Comparison of ENCODE assay signal across 14 cellular contexts in the genomic region with DNA sequence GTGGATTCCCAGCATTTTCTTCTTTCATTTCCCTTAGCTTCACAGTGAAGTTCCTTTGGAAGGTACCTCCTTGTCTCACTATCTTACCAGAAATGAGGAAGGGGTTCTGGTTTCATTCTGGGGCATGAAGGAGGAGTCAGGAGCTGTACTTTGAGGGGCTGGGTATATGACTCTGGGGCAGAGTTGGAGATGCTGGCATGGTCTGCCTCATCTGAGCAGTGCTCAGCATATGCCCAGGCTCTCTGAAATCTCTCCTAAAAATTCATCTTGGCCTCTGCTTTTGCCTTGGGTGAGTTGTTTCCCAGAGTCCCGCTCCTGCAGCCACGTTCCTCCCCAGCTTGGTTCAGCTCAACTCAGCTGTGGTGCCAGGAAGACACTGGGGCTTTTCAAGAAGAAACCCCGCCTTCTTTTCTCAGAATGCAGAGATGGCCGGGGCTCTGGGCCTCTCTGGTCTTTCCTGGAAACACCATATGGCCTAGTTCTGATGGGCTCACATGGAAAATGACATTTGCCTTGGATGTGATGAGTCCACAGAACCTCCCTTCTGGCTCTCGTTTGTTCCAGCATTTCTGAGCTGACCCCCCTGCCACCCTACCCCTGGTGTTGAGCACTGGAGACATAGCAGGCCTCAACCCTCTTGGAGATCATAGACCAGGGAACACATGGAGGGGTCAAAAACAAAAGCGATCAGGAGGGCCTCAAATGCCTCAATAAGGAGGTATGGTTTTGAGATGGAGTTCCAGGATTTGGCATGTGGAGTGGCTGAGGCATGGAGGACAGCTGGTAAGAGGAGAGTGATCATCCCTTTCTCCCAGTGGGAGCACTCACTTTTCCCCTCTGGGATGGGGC. TPM values are rescaled to one million over a fixed set of nuclear protein-coding genes. Genes with fewer than 3 reads are reported as not detected.
DNase-seq lines count a peak whose midpoint lies in the region; ATAC-seq, FAIRE-seq and TF ChIP-seq lines count a peak whose summit lies in the region.
"Had no signal": no experiment of that assay in that cellular context is flagged by ENCODE, and none has a peak within 500 bp of the region (broad histone marks: within the 10 kb centered on the region; RNA-seq: fewer than 3 reads in every experiment).

No MANE protein-coding gene starts in this region.

- peak; percentile 44 for DNase-seq in stimulated activated CD4-positive, alpha-beta T cell treated with anti-CD3 and anti-CD28 coated beads, Interleukin-15, amount 100 ng/mL, for 24 hours
- DNase-seq in stimulated activated CD4-positive, alpha-beta T cell treated with anti-CD3 and anti-CD28 coated beads, Interleukin-12 subunit alpha, Interleukin-12 subunit beta, amount 100 ng/mL, for 4 hours = no peak
- DNase-seq in activated CD4-positive, alpha-beta T cell treated with anti-CD3 and anti-CD28 coated beads, Interleukin-2, amount 50 U/mL, for 48 hours = peak; percentile 39 to 59
- no peak for DNase-seq in bronchial epithelial cell (ENCODE audit: low read depth)
- DNase-seq in upper lobe of right lung = no peak
- DNase-seq in left colon = no peak
- no peak for DNase-seq in DMS79 (lab: John Stamatoyannopoulos, UW)
- DNase-seq: BE2C, pancreas, trophoblast cell had no signal

- H3K36me3 ChIP-seq in bronchial epithelial cell (ENCODE audit: control insufficient read depth, insufficient read depth, low read length) (no peaks in the 10 kb centered on the region), upper lobe of right lung (no peaks in the 10 kb centered on the region)
- H3K36me3 ChIP-seq: BE2C, pancreas had no signal

- intact Hi-C loops in upper lobe of right lung (cut with DNase I) = no loop called here
- intact Hi-C loops in left colon (cut with DNase I, micrococcal nuclease) = no loop called here

- H3K27me3 ChIP-seq in bronchial epithelial cell (ENCODE audit: control insufficient read depth, insufficient read depth, low read length) (no peaks in the 10 kb centered on the region), upper lobe of right lung (no peaks in the 10 kb centered on the region)
- H3K27me3 ChIP-seq: pancreas had no signal

- no peak overlapping the region for H3K27ac ChIP-seq in upper lobe of right lung
- H3K27ac ChIP-seq: pancreas, SK-N-MC had no signal

- no peak overlapping the region for H3K4me3 ChIP-seq in bronchial epithelial cell (ENCODE audit: low read depth, low read length)
- H3K4me3 ChIP-seq in upper lobe of right lung = no peak overlapping the region
- H3K4me3 ChIP-seq: GM12878, pancreas, SK-N-MC had no signal

- ATAC-seq in upper lobe of right lung (peak; percentile 47), HG03378 (IDR thresholded peaks at IDR 0.05; ENCODE audit: unreplicated experiment) (no peak), left colon (no peak)
- ATAC-seq: GM12878, pancreas had no signal

- H3K4me1 ChIP-seq in upper lobe of right lung = no peaks in the 10 kb centered on the region
- H3K4me1 ChIP-seq: BE2C, pancreas had no signal

- no peaks in the 10 kb centered on the region for H3K9me3 ChIP-seq in upper lobe of right lung
- H3K9me3 ChIP-seq: BE2C, pancreas had no signal

- FAIRE-seq in bronchial epithelial cell (lab: Jason Lieb, UNC) = peak; percentile 13
- FAIRE-seq: astrocyte, GM12878, pancreas had no signal

- TF ChIP-seq CTCF in bronchial epithelial cell (IDR thresholded peaks at IDR 0.05; ENCODE audit: insufficient read depth, low read length, severe bottlenecking) (no peak), upper lobe of right lung (IDR thresholded peaks at IDR 0.05) (no peak)

RNA-seq across cellular contexts. Expression of a gene that starts 12.0 kb away (rescaled TPM):
- total RNA-seq in bronchial epithelial cell = 58.9 and 110 TPM in 2 replicates
- 72.0 TPM for total RNA-seq in upper lobe of right lung
- 10 to 100 TPM; 25.3 to 36.9 TPM for total RNA-seq in left colon

Comparison
In these comparisons a context has a peak if more than half of its experiments do, and no peak if none do; other contexts are left out.
1. DNase-seq: peak in stimulated activated CD4-positive, alpha-beta T cell treated with anti-CD3 and anti-CD28 coated beads, Interleukin-15, amount 100 ng/mL, for 24 hours (single experiment) and activated CD4-positive, alpha-beta T cell treated with anti-CD3 and anti-CD28 coated beads, Interleukin-2, amount 50 U/mL, for 48 hours (2 of 2); none in stimulated activated CD4-positive, alpha-beta T cell treated with anti-CD3 and anti-CD28 coated beads, Interleukin-12 subunit alpha, Interleukin-12 subunit beta, amount 100 ng/mL, for 4 hours (single experiment), bronchial epithelial cell (single experiment), upper lobe of right lung (single experiment), left colon (0 of 2) and DMS79 (single experiment).